ENCODE assay signal across 8 cellular contexts in the genomic region with DNA sequence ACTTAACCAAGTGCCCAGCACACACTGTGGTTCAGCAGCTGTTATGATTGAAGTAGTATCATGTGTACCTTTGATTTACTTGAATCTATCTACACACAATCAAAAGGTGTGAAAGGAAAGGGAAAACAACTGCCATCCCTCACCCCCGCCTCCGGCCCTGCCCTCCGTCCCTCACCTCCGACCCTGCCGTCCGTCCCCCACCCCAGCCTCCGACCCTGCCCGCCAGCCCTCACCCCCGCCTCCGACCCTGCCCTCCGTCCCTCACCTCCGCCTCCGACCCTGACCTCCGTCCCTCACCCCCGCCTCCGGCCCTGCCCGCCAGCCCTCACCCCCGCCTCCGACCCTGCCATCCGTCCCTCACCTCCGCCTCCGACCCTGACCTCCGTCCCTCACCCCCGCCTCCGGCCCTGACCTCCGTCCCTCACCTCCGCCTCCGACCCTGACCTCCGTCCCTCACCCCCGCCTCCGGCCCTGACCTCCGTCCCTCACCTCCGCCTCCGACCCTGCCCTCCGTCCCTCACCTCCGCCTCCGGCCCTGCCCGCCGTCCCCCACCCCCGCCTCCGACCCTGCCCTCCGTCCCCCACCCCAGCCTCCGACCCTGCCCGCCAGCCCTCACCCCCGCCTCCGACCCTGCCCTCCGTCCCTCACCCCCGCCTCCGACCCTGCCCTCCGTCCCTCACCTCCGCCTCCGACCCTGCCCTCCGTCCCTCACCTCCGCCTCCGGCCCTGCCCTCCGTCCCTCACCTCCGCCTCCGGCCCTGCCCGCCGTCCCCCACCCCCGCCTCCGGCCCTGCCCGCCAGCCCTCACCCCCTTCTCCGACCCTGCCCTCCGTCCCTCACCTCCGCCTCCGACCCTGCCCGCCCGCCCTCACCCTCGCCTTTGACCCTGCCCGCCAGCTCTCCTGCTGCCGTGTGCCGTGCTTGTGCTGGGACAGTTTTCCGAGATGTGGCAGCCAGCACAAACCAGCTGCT.
DNase-seq lines count a peak whose midpoint lies in the region; ATAC-seq, FAIRE-seq and TF ChIP-seq lines count a peak whose summit lies in the region.
"Not testable (repeated sequence)": the region's sequence is repeated elsewhere in the genome, so short reads cannot be mapped to it uniquely, and the experiment has no call there.

No MANE protein-coding gene starts in this region.

- not testable (repeated sequence) for H3K9me3 ChIP-seq in CD8-positive, alpha-beta T cell (ENCODE audit: low read length); heart right ventricle; sigmoid colon

- H3K4me3 ChIP-seq in CD8-positive, alpha-beta T cell (ENCODE audit: low read depth, low read length); heart right ventricle; sigmoid colon: not testable (repeated sequence)

- not testable (repeated sequence) for H3K27me3 ChIP-seq in CD8-positive, alpha-beta T cell (ENCODE audit: insufficient read depth, low read length); heart right ventricle; sigmoid colon

- peak; percentile 87 for FAIRE-seq in urothelium cell line (lab: Jason Lieb, UNC)

- peaks cover 30% of the 10 kb centered on the region for H3K4me1 Mint-ChIP-seq in CD8-positive, alpha-beta T cell (ENCODE audit: low read depth)
- H3K4me1 Mint-ChIP-seq in activated T-helper 17 cell treated with anti-CD3 and anti-CD28 coated beads, Interleukin-2, amount 50 U/mL, for 72 hours: not testable (repeated sequence)
- H3K4me1 Mint-ChIP-seq in central memory CD8-positive, alpha-beta T cell: peaks cover 50% of the 10 kb centered on the region
- peaks cover 64% of the 10 kb centered on the region for H3K4me1 Mint-ChIP-seq in mesothelial cell of epicardium

- TF ChIP-seq EP300 in sigmoid colon (IDR thresholded peaks at IDR 0.05): not testable (repeated sequence)

- not testable (repeated sequence) for TF ChIP-seq CTCF in CD8-positive, alpha-beta T cell (IDR thresholded peaks at IDR 0.05); RWPE1 (conservative IDR thresholded peaks at IDR 0.05; ENCODE audit: low read depth); heart right ventricle (IDR thresholded peaks at IDR 0.05); mesothelial cell of epicardium (IDR thresholded peaks at IDR 0.05; ENCODE audit: unreplicated experiment); sigmoid colon (IDR thresholded peaks at IDR 0.05)

- ATAC-seq in CD8-positive, alpha-beta T cell: peak; percentile 38
- ATAC-seq in activated T-helper 17 cell treated with anti-CD3 and anti-CD28 coated beads, Interleukin-2, amount 50 U/mL, for 72 hours (replicated peaks); heart right ventricle: not testable (repeated sequence)
- peak; percentile 63 for ATAC-seq in central memory CD8-positive, alpha-beta T cell (replicated peaks; ENCODE audit: extremely low read depth, poor library complexity, severe bottlenecking)

- not testable (repeated sequence) for H3K4me1 ChIP-seq in CD8-positive, alpha-beta T cell (ENCODE audit: insufficient read depth, low read length)
- H3K4me1 ChIP-seq in heart right ventricle (peaks cover 26 to 86% (median 78%) of the 10 kb centered on the region in 9 donors), sigmoid colon (peaks cover 0 to 68% (median 53%) of the 10 kb centered on the region in 4 donors)

- intact Hi-C loops in CD8-positive, alpha-beta T cell (cut with DNase I, micrococcal nuclease); sigmoid colon (cut with DNase I): not testable (repeated sequence)
- intact Hi-C loops in heart right ventricle (cut with DNase I): loop anchor here in 2 of 10 donors (10.0 kb wide), 2 partner anchors 113 to 127 kb away; no protein-coding TSS in a partner anchor

- peaks cover 12% of the 10 kb centered on the region for H3K36me3 ChIP-seq in CD8-positive, alpha-beta T cell (ENCODE audit: insufficient read depth, low read length)
- H3K36me3 ChIP-seq in heart right ventricle (peaks cover 0 to 31% (median 0%) of the 10 kb centered on the region in 9 donors), sigmoid colon (peaks cover 0 to 16% (median 0%) of the 10 kb centered on the region in 4 donors)

- WGBS in heart right ventricle, 2 donors: 96 to 97% methylated on average over 43 to 71 of the region's 74 CpGs
- WGBS in sigmoid colon, 2 donors: 94 to 96% methylated on average over 70 to 73 of the region's 74 CpGs

- not testable (repeated sequence) for TF ChIP-seq POLR2A in sigmoid colon (IDR thresholded peaks at IDR 0.05)

- DNase-seq in CD8-positive, alpha-beta T cell; RWPE1 (ENCODE audit: low spot score); heart right ventricle; mesothelial cell of epicardium (ENCODE audit: low spot score in 2 of 2, unreplicated experiment in 2 of 2); sigmoid colon; urothelium cell line (ENCODE audit: low spot score): not testable (repeated sequence)
- DNase-seq in central memory CD8-positive, alpha-beta T cell (ENCODE audit: low spot score in 2 of 2): peak in 1 of 2 donors; percentile 28

- CTCF ChIA-PET in CD8-positive, alpha-beta T cell (lab: Charles Lee); RWPE1 (lab: Yijun Ruan, JAX): not testable (repeated sequence)

- not testable (repeated sequence) for H3K27me3 Mint-ChIP-seq in CD8-positive, alpha-beta T cell (ENCODE audit: low read depth); activated T-helper 17 cell treated with anti-CD3 and anti-CD28 coated beads, Interleukin-2, amount 50 U/mL, for 72 hours; central memory CD8-positive, alpha-beta T cell; mesothelial cell of epicardium (ENCODE audit: low read depth)

- H3K27ac Mint-ChIP-seq in CD8-positive, alpha-beta T cell: peak overlapping the region; percentile 49
- peak overlapping the region; percentile 48 for H3K27ac Mint-ChIP-seq in activated T-helper 17 cell treated with anti-CD3 and anti-CD28 coated beads, Interleukin-2, amount 50 U/mL, for 72 hours
- H3K27ac Mint-ChIP-seq in central memory CD8-positive, alpha-beta T cell (ENCODE audit: low read depth): peak overlapping the region; percentile 86
- peak overlapping the region; percentile 89 for H3K27ac Mint-ChIP-seq in mesothelial cell of epicardium

- H3K36me3 Mint-ChIP-seq in CD8-positive, alpha-beta T cell: peaks cover 51% of the 10 kb centered on the region
- peaks cover 34% of the 10 kb centered on the region for H3K36me3 Mint-ChIP-seq in activated T-helper 17 cell treated with anti-CD3 and anti-CD28 coated beads, Interleukin-2, amount 50 U/mL, for 72 hours (ENCODE audit: low read depth)
- peaks cover 26% of the 10 kb centered on the region for H3K36me3 Mint-ChIP-seq in central memory CD8-positive, alpha-beta T cell (ENCODE audit: insufficient read depth)
- peaks cover 14% of the 10 kb centered on the region for H3K36me3 Mint-ChIP-seq in mesothelial cell of epicardium

- H3K9me3 Mint-ChIP-seq in CD8-positive, alpha-beta T cell; activated T-helper 17 cell treated with anti-CD3 and anti-CD28 coated beads, Interleukin-2, amount 50 U/mL, for 72 hours; central memory CD8-positive, alpha-beta T cell; mesothelial cell of epicardium: not testable (repeated sequence)

- POLR2A ChIA-PET in CD8-positive, alpha-beta T cell (lab: Charles Lee); RWPE1 (lab: Yijun Ruan, JAX; ENCODE audit: low non-redundant PET): not testable (repeated sequence)

- H3K27ac ChIP-seq in CD8-positive, alpha-beta T cell (ENCODE audit: low read depth, low read length): not testable (repeated sequence)
- peak overlapping the region; percentile 95 for H3K27ac ChIP-seq in RWPE1
- peak overlapping the region in 6 of 10 donors; percentile 54 to 78 (median 59) for H3K27ac ChIP-seq in heart right ventricle
- H3K27ac ChIP-seq in sigmoid colon: peak overlapping the region in 3 of 4 donors; percentile 68 to 75 (median 70)

- H3K4me3 Mint-ChIP-seq in CD8-positive, alpha-beta T cell: peak overlapping the region; percentile 12
- not testable (repeated sequence) for H3K4me3 Mint-ChIP-seq in activated T-helper 17 cell treated with anti-CD3 and anti-CD28 coated beads, Interleukin-2, amount 50 U/mL, for 72 hours
- peak overlapping the region; percentile 56 for H3K4me3 Mint-ChIP-seq in central memory CD8-positive, alpha-beta T cell
- peak overlapping the region; percentile 60 for H3K4me3 Mint-ChIP-seq in mesothelial cell of epicardium
